In the genomic region with DNA sequence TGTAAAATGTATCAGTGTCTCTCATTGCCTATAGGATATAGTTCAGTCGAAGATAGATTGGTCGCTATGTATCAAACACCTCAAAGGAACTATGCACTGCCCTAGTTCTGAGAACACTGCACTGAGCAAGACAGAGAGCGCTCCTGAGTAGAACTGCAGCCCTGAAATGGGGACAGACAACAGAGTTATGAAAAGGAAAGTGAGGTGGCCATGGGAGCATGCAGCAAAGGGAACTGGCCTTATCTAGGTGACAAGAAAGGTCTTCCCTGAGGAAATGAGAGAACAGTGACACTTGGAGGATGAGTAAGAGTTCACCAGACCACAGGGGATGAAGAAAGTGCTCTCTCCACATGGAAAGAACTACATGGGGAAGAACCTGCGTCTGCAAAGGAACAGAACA, we compare ENCODE assay signal across 1 cellular context.
TF ChIP-seq lines count a peak whose summit lies in the region.

No MANE protein-coding gene starts in this region.

TF ChIP-seq in K562, 482 proteins besides CTCF, POLR2A, EP300 and RAD21 (continued from another document):
- TF ChIP-seq, protein P1, sequence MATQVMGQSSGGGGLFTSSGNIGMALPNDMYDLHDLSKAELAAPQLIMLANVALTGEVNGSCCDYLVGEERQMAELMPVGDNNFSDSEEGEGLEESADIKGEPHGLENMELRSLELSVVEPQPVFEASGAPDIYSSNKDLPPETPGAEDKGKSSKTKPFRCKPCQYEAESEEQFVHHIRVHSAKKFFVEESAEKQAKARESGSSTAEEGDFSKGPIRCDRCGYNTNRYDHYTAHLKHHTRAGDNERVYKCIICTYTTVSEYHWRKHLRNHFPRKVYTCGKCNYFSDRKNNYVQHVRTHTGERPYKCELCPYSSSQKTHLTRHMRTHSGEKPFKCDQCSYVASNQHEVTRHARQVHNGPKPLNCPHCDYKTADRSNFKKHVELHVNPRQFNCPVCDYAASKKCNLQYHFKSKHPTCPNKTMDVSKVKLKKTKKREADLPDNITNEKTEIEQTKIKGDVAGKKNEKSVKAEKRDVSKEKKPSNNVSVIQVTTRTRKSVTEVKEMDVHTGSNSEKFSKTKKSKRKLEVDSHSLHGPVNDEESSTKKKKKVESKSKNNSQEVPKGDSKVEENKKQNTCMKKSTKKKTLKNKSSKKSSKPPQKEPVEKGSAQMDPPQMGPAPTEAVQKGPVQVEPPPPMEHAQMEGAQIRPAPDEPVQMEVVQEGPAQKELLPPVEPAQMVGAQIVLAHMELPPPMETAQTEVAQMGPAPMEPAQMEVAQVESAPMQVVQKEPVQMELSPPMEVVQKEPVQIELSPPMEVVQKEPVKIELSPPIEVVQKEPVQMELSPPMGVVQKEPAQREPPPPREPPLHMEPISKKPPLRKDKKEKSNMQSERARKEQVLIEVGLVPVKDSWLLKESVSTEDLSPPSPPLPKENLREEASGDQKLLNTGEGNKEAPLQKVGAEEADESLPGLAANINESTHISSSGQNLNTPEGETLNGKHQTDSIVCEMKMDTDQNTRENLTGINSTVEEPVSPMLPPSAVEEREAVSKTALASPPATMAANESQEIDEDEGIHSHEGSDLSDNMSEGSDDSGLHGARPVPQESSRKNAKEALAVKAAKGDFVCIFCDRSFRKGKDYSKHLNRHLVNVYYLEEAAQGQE (CRISPR knock-in tag; IDR thresholded peaks at IDR 0.05; ENCODE audit: low read depth), result no peak
- no peak for TF ChIP-seq ETV6 (IDR thresholded peaks at IDR 0.05; ENCODE audit: borderline replicate concordance in 1 of 2, low read depth in 2 of 2, low read length in 1 of 2)
- TF ChIP-seq ETV6 (CRISPR knock-in tag; IDR thresholded peaks at IDR 0.05; ENCODE audit: borderline replicate concordance), result no peak
- TF ChIP-seq ZEB2 (IDR thresholded peaks at IDR 0.05), result peak; percentile 32; the same call in 1 of the 2 replicates
- TF ChIP-seq YY1 (IDR thresholded peaks at IDR 0.05; ENCODE audit: borderline replicate concordance in 1 of 3, control insufficient read depth in 1 of 3, extremely low read depth in 1 of 3, insufficient read depth in 3 of 3, insufficient read length in 1 of 3, insufficient replicate concordance in 2 of 3, low read depth in 1 of 3, low read length in 2 of 3), result no peak
- no peak for TF ChIP-seq BACH1 (tag; IDR thresholded peaks at IDR 0.05)
- TF ChIP-seq ZC3H11A (IDR thresholded peaks at IDR 0.05; ENCODE audit: low read depth, low read length), result no peak
- no peak for TF ChIP-seq HNRNPK (IDR thresholded peaks at IDR 0.05; ENCODE audit: low read depth, low read length, poor library complexity, severe bottlenecking)
- TF ChIP-seq SNIP1 (IDR thresholded peaks at IDR 0.05; ENCODE audit: low read depth), result no peak
- 0 out of 2 replicates have a peak, but pooled peaks have one; percentile 15 for TF ChIP-seq KLF1 (tag; IDR thresholded peaks at IDR 0.05)
- TF ChIP-seq MYBL2 (IDR thresholded peaks at IDR 0.05; ENCODE audit: low read depth), result no peak
- TF ChIP-seq MYBL2 (CRISPR knock-in tag; IDR thresholded peaks at IDR 0.05; ENCODE audit: borderline replicate concordance), result no peak
- TF ChIP-seq CBFA2T3 (IDR thresholded peaks at IDR 0.05), result no peak
- TF ChIP-seq EWSR1 (IDR thresholded peaks at IDR 0.05; ENCODE audit: borderline replicate concordance, low read depth, partially characterized antibody), result no peak
- TF ChIP-seq, protein P2, sequence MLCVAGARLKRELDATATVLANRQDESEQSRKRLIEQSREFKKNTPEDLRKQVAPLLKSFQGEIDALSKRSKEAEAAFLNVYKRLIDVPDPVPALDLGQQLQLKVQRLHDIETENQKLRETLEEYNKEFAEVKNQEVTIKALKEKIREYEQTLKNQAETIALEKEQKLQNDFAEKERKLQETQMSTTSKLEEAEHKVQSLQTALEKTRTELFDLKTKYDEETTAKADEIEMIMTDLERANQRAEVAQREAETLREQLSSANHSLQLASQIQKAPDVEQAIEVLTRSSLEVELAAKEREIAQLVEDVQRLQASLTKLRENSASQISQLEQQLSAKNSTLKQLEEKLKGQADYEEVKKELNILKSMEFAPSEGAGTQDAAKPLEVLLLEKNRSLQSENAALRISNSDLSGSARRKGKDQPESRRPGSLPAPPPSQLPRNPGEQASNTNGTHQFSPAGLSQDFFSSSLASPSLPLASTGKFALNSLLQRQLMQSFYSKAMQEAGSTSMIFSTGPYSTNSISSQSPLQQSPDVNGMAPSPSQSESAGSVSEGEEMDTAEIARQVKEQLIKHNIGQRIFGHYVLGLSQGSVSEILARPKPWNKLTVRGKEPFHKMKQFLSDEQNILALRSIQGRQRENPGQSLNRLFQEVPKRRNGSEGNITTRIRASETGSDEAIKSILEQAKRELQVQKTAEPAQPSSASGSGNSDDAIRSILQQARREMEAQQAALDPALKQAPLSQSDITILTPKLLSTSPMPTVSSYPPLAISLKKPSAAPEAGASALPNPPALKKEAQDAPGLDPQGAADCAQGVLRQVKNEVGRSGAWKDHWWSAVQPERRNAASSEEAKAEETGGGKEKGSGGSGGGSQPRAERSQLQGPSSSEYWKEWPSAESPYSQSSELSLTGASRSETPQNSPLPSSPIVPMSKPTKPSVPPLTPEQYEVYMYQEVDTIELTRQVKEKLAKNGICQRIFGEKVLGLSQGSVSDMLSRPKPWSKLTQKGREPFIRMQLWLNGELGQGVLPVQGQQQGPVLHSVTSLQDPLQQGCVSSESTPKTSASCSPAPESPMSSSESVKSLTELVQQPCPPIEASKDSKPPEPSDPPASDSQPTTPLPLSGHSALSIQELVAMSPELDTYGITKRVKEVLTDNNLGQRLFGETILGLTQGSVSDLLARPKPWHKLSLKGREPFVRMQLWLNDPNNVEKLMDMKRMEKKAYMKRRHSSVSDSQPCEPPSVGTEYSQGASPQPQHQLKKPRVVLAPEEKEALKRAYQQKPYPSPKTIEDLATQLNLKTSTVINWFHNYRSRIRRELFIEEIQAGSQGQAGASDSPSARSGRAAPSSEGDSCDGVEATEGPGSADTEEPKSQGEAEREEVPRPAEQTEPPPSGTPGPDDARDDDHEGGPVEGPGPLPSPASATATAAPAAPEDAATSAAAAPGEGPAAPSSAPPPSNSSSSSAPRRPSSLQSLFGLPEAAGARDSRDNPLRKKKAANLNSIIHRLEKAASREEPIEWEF (CRISPR knock-in tag; IDR thresholded peaks at IDR 0.05), result no peak
- no peak for TF ChIP-seq ILK (tag; IDR thresholded peaks at IDR 0.05; ENCODE audit: borderline replicate concordance, low read depth)
- TF ChIP-seq, protein P3, sequence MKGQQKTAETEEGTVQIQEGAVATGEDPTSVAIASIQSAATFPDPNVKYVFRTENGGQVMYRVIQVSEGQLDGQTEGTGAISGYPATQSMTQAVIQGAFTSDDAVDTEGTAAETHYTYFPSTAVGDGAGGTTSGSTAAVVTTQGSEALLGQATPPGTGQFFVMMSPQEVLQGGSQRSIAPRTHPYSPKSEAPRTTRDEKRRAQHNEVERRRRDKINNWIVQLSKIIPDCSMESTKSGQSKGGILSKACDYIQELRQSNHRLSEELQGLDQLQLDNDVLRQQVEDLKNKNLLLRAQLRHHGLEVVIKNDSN (CRISPR knock-in tag; IDR thresholded peaks at IDR 0.05), result no peak
- peak; percentile 41; the same call in 1 of the 2 replicates for TF ChIP-seq JUND (IDR thresholded peaks at IDR 0.05; ENCODE audit: borderline replicate concordance, low read depth, low read length)
- 0 out of 3 replicates have a peak, but pooled peaks have one; percentile 65 for TF ChIP-seq JUND (tag; IDR thresholded peaks at IDR 0.05; ENCODE audit: borderline replicate concordance, low read depth, low read length)
- no peak for TF ChIP-seq KDM4B (IDR thresholded peaks at IDR 0.05; ENCODE audit: borderline replicate concordance in 2 of 2, low read depth in 1 of 2)
- 0 out of 4 replicates have a peak, but pooled peaks of 1 of the 2 experiments have one; percentile 8 for TF ChIP-seq NRF1 (conservative IDR thresholded peaks at IDR 0.05 in 1 of 2, IDR thresholded peaks at IDR 0.05 in 1 of 2)
- TF ChIP-seq TEAD4 (IDR thresholded peaks at IDR 0.05; ENCODE audit: low read length), result peak; percentile 17; the same call in 1 of the 2 replicates
- no peak for TF ChIP-seq TEAD4 (CRISPR knock-in tag; IDR thresholded peaks at IDR 0.05; ENCODE audit: borderline replicate concordance)
- no peak for TF ChIP-seq FOS (IDR thresholded peaks at IDR 0.05; ENCODE audit: extremely low read depth, insufficient read length)
- no peak for TF ChIP-seq KDM2B (CRISPR knock-in tag; IDR thresholded peaks at IDR 0.05)
- TF ChIP-seq RHOXF2B (CRISPR knock-in tag; conservative IDR thresholded peaks at IDR 0.05), result no peak
- TF ChIP-seq ZNF77 (CRISPR knock-in tag; IDR thresholded peaks at IDR 0.05), result no peak
- TF ChIP-seq L3MBTL2 (IDR thresholded peaks at IDR 0.05), result peak; percentile 75
- peak in 1 of 2 experiments; percentile 56; a peak in 1 of 4 replicates for TF ChIP-seq RCOR1 (IDR thresholded peaks at IDR 0.05; ENCODE audit: borderline replicate concordance in 1 of 2, low read depth in 2 of 2, low read length in 2 of 2)
- TF ChIP-seq CAMTA2 (CRISPR knock-in tag; conservative IDR thresholded peaks at IDR 0.05), result no peak
- no peak for TF ChIP-seq CREBBP (IDR thresholded peaks at IDR 0.05; ENCODE audit: low read depth, low read length)
- TF ChIP-seq SREBF2 (CRISPR knock-in tag; IDR thresholded peaks at IDR 0.05), result no peak
- TF ChIP-seq ETS2 (tag; IDR thresholded peaks at IDR 0.05; ENCODE audit: borderline replicate concordance, poor library complexity, severe bottlenecking), result no peak
- TF ChIP-seq NFRKB (IDR thresholded peaks at IDR 0.05; ENCODE audit: low read depth), result peak; percentile 13; the same call in 1 of the 2 replicates
- no peak for TF ChIP-seq MAZ (CRISPR knock-in tag; conservative IDR thresholded peaks at IDR 0.05 in 1 of 2, IDR thresholded peaks at IDR 0.05 in 1 of 2)
- TF ChIP-seq ZNF3 (CRISPR knock-in tag; IDR thresholded peaks at IDR 0.05), result no peak
- TF ChIP-seq SRSF9 (IDR thresholded peaks at IDR 0.05; ENCODE audit: borderline replicate concordance, low read depth, low read length), result no peak
- no peak for TF ChIP-seq HSF4 (CRISPR knock-in tag; IDR thresholded peaks at IDR 0.05; ENCODE audit: borderline replicate concordance)
